ENCODE assay signal across 7 cellular contexts in genomic region chr3:9233101-9233500, GRCh38.
"Had no signal": no experiment of that assay in that cellular context is flagged by ENCODE, and none has a peak within 500 bp of the region (broad histone marks: within the 10 kb centered on the region; RNA-seq: fewer than 3 reads in every experiment).

No MANE protein-coding gene starts in this region.

- H3K9me3 ChIP-seq: HAP-1 had no signal

- H3K4me1 ChIP-seq: HAP-1 had no signal

- DNase-seq: GM23248, GOT3, H7, HFFc6, IMR-90 had no signal

- H3K4me3 ChIP-seq: GM23248, HAP-1 had no signal

- ATAC-seq: HCT116 had no signal

- H3K27ac Mint-ChIP-seq: HFFc6 had no signal

- H3K27ac ChIP-seq: GM23248 had no signal

- H3K9me3 Mint-ChIP-seq: HFFc6 had no signal

- H3K4me3 Mint-ChIP-seq: HFFc6 had no signal

- H3K9ac ChIP-seq: GM23248 had no signal

- H3K36me3 ChIP-seq: HAP-1 had no signal
